Comparison of ENCODE assay signal across 19 cellular contexts in genomic region chr20:24493181-24493580, GRCh38. TPM values are rescaled to one million over a fixed set of nuclear protein-coding genes. Genes with fewer than 3 reads are reported as not detected.
"Had no signal": no experiment of that assay in that cellular context is flagged by ENCODE, and none has a peak within 500 bp of the region (broad histone marks: within the 10 kb centered on the region; RNA-seq: fewer than 3 reads in every experiment).

No MANE protein-coding gene starts in this region.

- FAIRE-seq: frontal cortex had no signal

- H3K4me3 Mint-ChIP-seq: naive thymus-derived CD4-positive, alpha-beta T cell; nephron progenitor cell had no signal

- H3K4me1 ChIP-seq: sigmoid colon had no signal

- ATAC-seq: left colon; naive thymus-derived CD4-positive, alpha-beta T cell had no signal

- DNase-seq: effector CD4-positive, alpha-beta T cell; heart left ventricle; hippocampal formation; left colon; mesendoderm; naive thymus-derived CD4-positive, alpha-beta T cell; nephron progenitor cell; stimulated activated CD4-positive, alpha-beta T cell treated with anti-CD3 and anti-CD28 coated beads, Interleukin-12 subunit alpha, Interleukin-12 subunit beta, amount 100 ng/mL, for 4 hours; stimulated activated naive CD4-positive, alpha-beta T cell treated with Interleukin-2 at 50 U/mL for 16 hours; trophoblast cell had no signal

- H3K4me3 ChIP-seq: coronary artery, heart left ventricle, sigmoid colon, skin epidermis had no signal

- H3K36me3 Mint-ChIP-seq: naive thymus-derived CD4-positive, alpha-beta T cell had no signal

- H3K27me3 Mint-ChIP-seq: naive thymus-derived CD4-positive, alpha-beta T cell had no signal

- H3K27ac Mint-ChIP-seq: nephron progenitor cell had no signal

- H3K36me3 ChIP-seq: heart left ventricle, neutrophil, sigmoid colon had no signal

- H3K9me3 Mint-ChIP-seq: naive thymus-derived CD4-positive, alpha-beta T cell; nephron progenitor cell had no signal

- H3K9me3 ChIP-seq: heart left ventricle, neutrophil, sigmoid colon had no signal

- H3K27me3 ChIP-seq: heart left ventricle, neutrophil, sigmoid colon had no signal

- H3K27ac ChIP-seq: coronary artery, neutrophil, sigmoid colon, skin epidermis had no signal

RNA-seq across cellular contexts. Expression of gene SYNDIG1, which starts 23.8 kb away (rescaled TPM):
- total RNA-seq: dermis microvascular lymphatic vessel endothelial cell; glomerular endothelial cell; lung microvascular endothelial cell; naive thymus-derived CD4-positive, alpha-beta T cell; pulmonary artery endothelial cell had no signal
- polyA plus RNA-seq: naive thymus-derived CD4-positive, alpha-beta T cell had no signal
